14 cellular contexts compared by ENCODE assay signal in the genomic region with DNA sequence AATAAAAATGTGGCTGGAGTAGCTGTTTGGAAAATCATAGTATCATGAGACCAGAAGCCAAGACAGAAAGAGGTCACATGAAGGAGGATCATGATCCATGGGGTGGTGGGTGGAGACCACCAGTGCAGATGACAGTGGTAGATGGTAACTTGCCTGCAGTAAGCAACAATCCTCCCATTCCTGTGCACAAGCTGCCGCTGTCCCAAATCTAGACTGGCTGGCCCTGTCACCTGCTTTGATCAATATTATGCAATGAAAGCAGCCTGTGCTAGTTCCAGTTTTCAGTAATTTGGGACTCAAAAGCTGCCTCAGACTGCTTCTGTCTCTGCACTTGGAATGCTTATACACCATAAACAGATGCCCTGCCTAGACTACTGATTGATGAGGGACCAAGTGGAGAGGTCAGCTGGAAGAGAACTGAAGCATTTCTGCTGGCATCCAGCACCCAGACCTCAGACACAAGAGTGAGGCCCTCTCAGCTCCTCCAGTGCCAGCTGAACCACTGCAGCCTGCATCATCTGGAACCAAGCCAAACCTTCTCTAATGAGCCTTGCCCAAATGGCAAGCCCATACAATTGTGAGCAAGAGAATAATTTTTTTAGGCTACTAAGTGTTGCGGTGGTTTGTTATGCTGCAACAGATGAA. TPM values are rescaled to one million over a fixed set of nuclear protein-coding genes. Genes with fewer than 3 reads are reported as not detected.
DNase-seq lines count a peak whose midpoint lies in the region; ATAC-seq and TF ChIP-seq lines count a peak whose summit lies in the region.
"Had no signal": no experiment of that assay in that cellular context is flagged by ENCODE, and none has a peak within 500 bp of the region (broad histone marks: within the 10 kb centered on the region; RNA-seq: fewer than 3 reads in every experiment).

No MANE protein-coding gene starts in this region.

- POLR2A ChIA-PET in activated CD4-positive, alpha-beta memory T cell treated with anti-CD3 and anti-CD28 coated beads, Interleukin-2, amount 10 ng/mL, durations not matched to agents 7 days and 5 days (lab: Charles Lee), result no interaction called here

- no peaks in the 10 kb centered on the region for H3K9me3 Mint-ChIP-seq in activated CD4-positive, alpha-beta memory T cell treated with anti-CD3 and anti-CD28 coated beads, Interleukin-2, amount 10 ng/mL, durations not matched to agents 7 days and 5 days
- H3K9me3 Mint-ChIP-seq: activated CD8-positive, alpha-beta T cell treated with anti-CD3 and anti-CD28 coated beads for 36 hours; nephron had no signal

- no peaks in the 10 kb centered on the region for H3K9me3 ChIP-seq in fibroblast of lung (ENCODE audit: control insufficient read depth, insufficient read depth, low read depth, low read length)
- H3K9me3 ChIP-seq: esophagus squamous epithelium had no signal

- H3K36me3 ChIP-seq in fibroblast of lung (ENCODE audit: control insufficient read depth, insufficient read depth, low read length), result no peaks in the 10 kb centered on the region
- H3K36me3 ChIP-seq: esophagus squamous epithelium had no signal

- no peaks in the 10 kb centered on the region for H3K36me3 Mint-ChIP-seq in activated CD4-positive, alpha-beta memory T cell treated with anti-CD3 and anti-CD28 coated beads, Interleukin-2, amount 10 ng/mL, durations not matched to agents 7 days and 5 days (ENCODE audit: low read depth)

- CTCF ChIA-PET in activated CD4-positive, alpha-beta memory T cell treated with anti-CD3 and anti-CD28 coated beads, Interleukin-2, amount 10 ng/mL, durations not matched to agents 7 days and 5 days (lab: Charles Lee), result no interaction called here

- H3K27me3 ChIP-seq in fibroblast of lung (ENCODE audit: control insufficient read depth, insufficient read depth, low read length), result no peaks in the 10 kb centered on the region
- H3K27me3 ChIP-seq: esophagus squamous epithelium had no signal

- H3K27ac Mint-ChIP-seq in activated CD4-positive, alpha-beta memory T cell treated with anti-CD3 and anti-CD28 coated beads, Interleukin-2, amount 10 ng/mL, durations not matched to agents 7 days and 5 days, result no peak overlapping the region
- H3K27ac Mint-ChIP-seq: activated CD8-positive, alpha-beta T cell treated with anti-CD3 and anti-CD28 coated beads for 36 hours; T-helper 17 cell had no signal

- no peak overlapping the region for H3K27ac ChIP-seq in fibroblast of lung (ENCODE audit: insufficient read depth, low read length)

- H3K79me2 ChIP-seq in fibroblast of lung (ENCODE audit: control insufficient read depth, insufficient read depth, low read length), result peaks cover 85% of the 10 kb centered on the region

- no peak overlapping the region for H3K9ac ChIP-seq in fibroblast of lung (ENCODE audit: insufficient read depth, low read length)

- H3K4me3 ChIP-seq in fibroblast of lung (replicated peaks in 1 of 4; ENCODE audit: control extremely low read depth in 1 of 4, insufficient read depth in 1 of 4, low read depth in 3 of 4, low read length in 4 of 4), result no peak overlapping the region
- H3K4me3 ChIP-seq: esophagus squamous epithelium, smooth muscle cell had no signal

- DNase-seq in left ventricle myocardium superior, result no peak
- no peak for DNase-seq in cardiac septum (ENCODE audit: low spot score)
- DNase-seq in NCI-H510A (lab: John Stamatoyannopoulos, UW), result peak; percentile 56
- peak; percentile 70 to 83 for DNase-seq in fibroblast of lung (ENCODE audit: low read depth in 2 of 2)
- no peak for DNase-seq in cerebellar nuclear complex (lab: John Stamatoyannopoulos, UW)
- DNase-seq in activated CD4-positive, alpha-beta memory T cell treated with anti-CD3 and anti-CD28 coated beads, Interleukin-2, amount 10 ng/mL, durations not matched to agents 7 days and 5 days, result no peak
- DNase-seq: activated CD8-positive, alpha-beta T cell treated with anti-CD3 and anti-CD28 coated beads for 36 hours; activated naive CD4-positive, alpha-beta T cell treated with Interleukin-2 at 50 U/mL for 16 hours; esophagus squamous epithelium; T-helper 17 cell had no signal

- H2AFZ ChIP-seq in fibroblast of lung (ENCODE audit: low read length), result no peak overlapping the region

- H3K4me1 ChIP-seq in fibroblast of lung (ENCODE audit: control insufficient read depth, extremely low read depth, insufficient read depth, low read length), result peaks cover 18% of the 10 kb centered on the region

- no peaks in the 10 kb centered on the region for H3K4me1 Mint-ChIP-seq in activated CD4-positive, alpha-beta memory T cell treated with anti-CD3 and anti-CD28 coated beads, Interleukin-2, amount 10 ng/mL, durations not matched to agents 7 days and 5 days
- H3K4me1 Mint-ChIP-seq: T-helper 17 cell had no signal

- H3K4me2 ChIP-seq in fibroblast of lung (ENCODE audit: extremely low read depth, insufficient read depth, low read length), result no peak overlapping the region
- H3K4me2 ChIP-seq: smooth muscle cell had no signal

- intact Hi-C loops in left ventricle myocardium superior (cut with micrococcal nuclease), result no loop called here
- intact Hi-C loops in cardiac septum (cut with DNase I), result no loop called here

- H4K20me1 ChIP-seq in fibroblast of lung (ENCODE audit: control insufficient read depth, extremely low read depth, insufficient read depth, low read length), result no peaks in the 10 kb centered on the region

- no peak for TF ChIP-seq CTCF in fibroblast of lung (conservative IDR thresholded peaks at IDR 0.05 in 1 of 2, IDR thresholded peaks at IDR 0.05 in 1 of 2; ENCODE audit: low read depth in 1 of 2, low read length in 2 of 2)

- ATAC-seq in left ventricle myocardium superior (peak; percentile 22), GM21515 (IDR thresholded peaks at IDR 0.05; ENCODE audit: unreplicated experiment) (no peak), GM21717 (IDR thresholded peaks at IDR 0.05; ENCODE audit: unreplicated experiment) (no peak)
- ATAC-seq: activated CD8-positive, alpha-beta T cell treated with anti-CD3 and anti-CD28 coated beads for 36 hours; T-helper 17 cell had no signal

- H3K4me3 Mint-ChIP-seq in activated CD4-positive, alpha-beta memory T cell treated with anti-CD3 and anti-CD28 coated beads, Interleukin-2, amount 10 ng/mL, durations not matched to agents 7 days and 5 days, result no peak overlapping the region
- H3K4me3 Mint-ChIP-seq: activated CD8-positive, alpha-beta T cell treated with anti-CD3 and anti-CD28 coated beads for 36 hours; nephron; T-helper 17 cell had no signal

- no peaks in the 10 kb centered on the region for H3K27me3 Mint-ChIP-seq in activated CD4-positive, alpha-beta memory T cell treated with anti-CD3 and anti-CD28 coated beads, Interleukin-2, amount 10 ng/mL, durations not matched to agents 7 days and 5 days

RNA-seq across cellular contexts. Expression of gene CCBE1, which starts 25.0 kb away (rescaled TPM):
- total RNA-seq in left ventricle myocardium superior, result 0.92 TPM
- 0.05 TPM for total RNA-seq in cardiac septum
- total RNA-seq in fibroblast of lung, result 60.9 and 122 TPM in 2 replicates
- 122 and 178 TPM in 2 replicates for polyA plus RNA-seq in fibroblast of lung
- polyA plus RNA-seq in fibroblast of lung (2012), result 141 and 169 TPM in 2 replicates
- 94.6 and 298 TPM in 2 replicates for polyA minus RNA-seq in fibroblast of lung (ENCODE audit: low replicate concordance)
- total RNA-seq in activated CD4-positive, alpha-beta memory T cell treated with anti-CD3 and anti-CD28 coated beads, Interleukin-2, amount 10 ng/mL, durations not matched to agents 7 days and 5 days, result not detected
- total RNA-seq: activated CD8-positive, alpha-beta T cell treated with anti-CD3 and anti-CD28 coated beads for 36 hours; T-helper 17 cell had no signal
- polyA plus RNA-seq: smooth muscle cell had no signal

Comparison
In these comparisons a context has a peak if more than half of its experiments do, and no peak if none do; other contexts are left out.
1. DNase-seq: peak in NCI-H510A (single experiment) and fibroblast of lung (2 of 2); none in left ventricle myocardium superior (single experiment), cardiac septum (single experiment), cerebellar nuclear complex (0 of 2) and activated CD4-positive, alpha-beta memory T cell treated with anti-CD3 and anti-CD28 coated beads, Interleukin-2, amount 10 ng/mL, durations not matched to agents 7 days and 5 days (single experiment).
2. RNA of gene CCBE1, which starts 25.0 kb away (total RNA-seq): 60.9 to 122 TPM in fibroblast of lung; 0.92 TPM in left ventricle myocardium superior (single experiment), not detected in activated CD4-positive, alpha-beta memory T cell treated with anti-CD3 and anti-CD28 coated beads, Interleukin-2, amount 10 ng/mL, durations not matched to agents 7 days and 5 days and 0.05 TPM in cardiac septum (single experiment); every median in the first group is over 10 times any median in the second.